1 cellular context compared by ENCODE assay signal in the genomic region with DNA sequence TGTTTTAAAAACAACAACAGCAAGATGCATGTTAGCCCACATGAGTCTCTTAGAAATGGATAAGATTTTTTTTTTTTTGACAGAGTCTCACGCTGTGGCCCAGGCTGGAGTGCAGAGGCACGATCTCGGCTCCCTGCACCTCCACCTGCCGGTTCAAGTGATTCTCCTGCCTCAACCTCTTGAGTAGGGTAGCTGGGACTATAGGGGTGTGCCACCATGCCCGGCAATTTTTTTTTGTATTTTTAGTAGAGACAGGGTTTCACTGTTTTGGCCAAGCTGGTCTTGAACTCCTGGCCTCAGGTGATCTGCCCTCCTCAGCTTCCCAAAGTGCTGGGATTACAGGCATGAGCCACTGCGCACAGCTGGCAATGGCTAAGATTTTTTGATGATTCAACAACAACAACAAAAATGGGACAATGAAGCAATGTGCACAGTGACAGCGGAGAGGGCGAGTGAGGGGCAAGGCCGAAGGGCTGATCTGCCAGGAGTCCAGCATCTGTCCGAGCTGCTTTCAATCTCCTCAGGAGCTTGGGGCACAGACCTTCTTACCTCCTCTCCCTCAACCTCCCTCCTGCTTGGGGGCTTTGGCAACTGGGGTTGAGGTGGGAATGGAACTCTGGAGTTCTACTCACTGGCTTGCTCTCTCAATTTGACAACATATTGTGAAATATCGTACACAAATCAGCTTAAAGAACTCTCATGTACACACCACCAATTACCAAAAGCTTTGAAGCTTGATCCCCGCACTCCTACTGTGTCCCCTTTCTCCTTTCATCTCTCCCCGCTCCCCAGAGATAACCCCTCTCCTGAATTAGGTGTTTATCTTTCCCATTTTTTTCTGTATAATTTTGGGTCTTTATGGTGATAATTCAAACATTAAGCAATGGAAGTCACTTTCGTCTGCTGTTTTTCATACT.
TF ChIP-seq lines count a peak whose summit lies in the region.

No MANE protein-coding gene starts in this region.

TF ChIP-seq in HepG2, 621 proteins besides CTCF, POLR2A, EP300 and RAD21 (continued from another document):
- no peak for TF ChIP-seq SOX13 (IDR thresholded peaks at IDR 0.05)
- peak in 1 of 2 experiments; percentile 27; a peak in 1 of 4 replicates for TF ChIP-seq SOX13 (CRISPR knock-in tag; conservative IDR thresholded peaks at IDR 0.05 in 1 of 2, IDR thresholded peaks at IDR 0.05 in 1 of 2)
- TF ChIP-seq ISL2 (CRISPR knock-in tag; IDR thresholded peaks at IDR 0.05), result peak; percentile 84
- peak; percentile 56; the same call in 1 of the 2 replicates for TF ChIP-seq FOXA3 (CRISPR knock-in tag; IDR thresholded peaks at IDR 0.05)
- TF ChIP-seq, protein P1, sequence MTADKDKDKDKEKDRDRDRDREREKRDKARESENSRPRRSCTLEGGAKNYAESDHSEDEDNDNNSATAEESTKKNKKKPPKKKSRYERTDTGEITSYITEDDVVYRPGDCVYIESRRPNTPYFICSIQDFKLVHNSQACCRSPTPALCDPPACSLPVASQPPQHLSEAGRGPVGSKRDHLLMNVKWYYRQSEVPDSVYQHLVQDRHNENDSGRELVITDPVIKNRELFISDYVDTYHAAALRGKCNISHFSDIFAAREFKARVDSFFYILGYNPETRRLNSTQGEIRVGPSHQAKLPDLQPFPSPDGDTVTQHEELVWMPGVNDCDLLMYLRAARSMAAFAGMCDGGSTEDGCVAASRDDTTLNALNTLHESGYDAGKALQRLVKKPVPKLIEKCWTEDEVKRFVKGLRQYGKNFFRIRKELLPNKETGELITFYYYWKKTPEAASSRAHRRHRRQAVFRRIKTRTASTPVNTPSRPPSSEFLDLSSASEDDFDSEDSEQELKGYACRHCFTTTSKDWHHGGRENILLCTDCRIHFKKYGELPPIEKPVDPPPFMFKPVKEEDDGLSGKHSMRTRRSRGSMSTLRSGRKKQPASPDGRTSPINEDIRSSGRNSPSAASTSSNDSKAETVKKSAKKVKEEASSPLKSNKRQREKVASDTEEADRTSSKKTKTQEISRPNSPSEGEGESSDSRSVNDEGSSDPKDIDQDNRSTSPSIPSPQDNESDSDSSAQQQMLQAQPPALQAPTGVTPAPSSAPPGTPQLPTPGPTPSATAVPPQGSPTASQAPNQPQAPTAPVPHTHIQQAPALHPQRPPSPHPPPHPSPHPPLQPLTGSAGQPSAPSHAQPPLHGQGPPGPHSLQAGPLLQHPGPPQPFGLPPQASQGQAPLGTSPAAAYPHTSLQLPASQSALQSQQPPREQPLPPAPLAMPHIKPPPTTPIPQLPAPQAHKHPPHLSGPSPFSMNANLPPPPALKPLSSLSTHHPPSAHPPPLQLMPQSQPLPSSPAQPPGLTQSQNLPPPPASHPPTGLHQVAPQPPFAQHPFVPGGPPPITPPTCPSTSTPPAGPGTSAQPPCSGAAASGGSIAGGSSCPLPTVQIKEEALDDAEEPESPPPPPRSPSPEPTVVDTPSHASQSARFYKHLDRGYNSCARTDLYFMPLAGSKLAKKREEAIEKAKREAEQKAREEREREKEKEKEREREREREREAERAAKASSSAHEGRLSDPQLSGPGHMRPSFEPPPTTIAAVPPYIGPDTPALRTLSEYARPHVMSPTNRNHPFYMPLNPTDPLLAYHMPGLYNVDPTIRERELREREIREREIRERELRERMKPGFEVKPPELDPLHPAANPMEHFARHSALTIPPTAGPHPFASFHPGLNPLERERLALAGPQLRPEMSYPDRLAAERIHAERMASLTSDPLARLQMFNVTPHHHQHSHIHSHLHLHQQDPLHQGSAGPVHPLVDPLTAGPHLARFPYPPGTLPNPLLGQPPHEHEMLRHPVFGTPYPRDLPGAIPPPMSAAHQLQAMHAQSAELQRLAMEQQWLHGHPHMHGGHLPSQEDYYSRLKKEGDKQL (CRISPR knock-in tag; IDR thresholded peaks at IDR 0.05; ENCODE audit: low read depth), result peak; percentile 55; the same call in 1 of the 2 replicates
- peak; percentile 63; the same call in 1 of the 2 replicates for TF ChIP-seq NFKB2 (CRISPR knock-in tag; IDR thresholded peaks at IDR 0.05; ENCODE audit: borderline replicate concordance)
- TF ChIP-seq CREB1 (IDR thresholded peaks at IDR 0.05), result no peak
- TF ChIP-seq CREB1 (CRISPR knock-in tag; IDR thresholded peaks at IDR 0.05), result peak; percentile 61; the same call in 1 of the 2 replicates
- TF ChIP-seq, protein P2, sequence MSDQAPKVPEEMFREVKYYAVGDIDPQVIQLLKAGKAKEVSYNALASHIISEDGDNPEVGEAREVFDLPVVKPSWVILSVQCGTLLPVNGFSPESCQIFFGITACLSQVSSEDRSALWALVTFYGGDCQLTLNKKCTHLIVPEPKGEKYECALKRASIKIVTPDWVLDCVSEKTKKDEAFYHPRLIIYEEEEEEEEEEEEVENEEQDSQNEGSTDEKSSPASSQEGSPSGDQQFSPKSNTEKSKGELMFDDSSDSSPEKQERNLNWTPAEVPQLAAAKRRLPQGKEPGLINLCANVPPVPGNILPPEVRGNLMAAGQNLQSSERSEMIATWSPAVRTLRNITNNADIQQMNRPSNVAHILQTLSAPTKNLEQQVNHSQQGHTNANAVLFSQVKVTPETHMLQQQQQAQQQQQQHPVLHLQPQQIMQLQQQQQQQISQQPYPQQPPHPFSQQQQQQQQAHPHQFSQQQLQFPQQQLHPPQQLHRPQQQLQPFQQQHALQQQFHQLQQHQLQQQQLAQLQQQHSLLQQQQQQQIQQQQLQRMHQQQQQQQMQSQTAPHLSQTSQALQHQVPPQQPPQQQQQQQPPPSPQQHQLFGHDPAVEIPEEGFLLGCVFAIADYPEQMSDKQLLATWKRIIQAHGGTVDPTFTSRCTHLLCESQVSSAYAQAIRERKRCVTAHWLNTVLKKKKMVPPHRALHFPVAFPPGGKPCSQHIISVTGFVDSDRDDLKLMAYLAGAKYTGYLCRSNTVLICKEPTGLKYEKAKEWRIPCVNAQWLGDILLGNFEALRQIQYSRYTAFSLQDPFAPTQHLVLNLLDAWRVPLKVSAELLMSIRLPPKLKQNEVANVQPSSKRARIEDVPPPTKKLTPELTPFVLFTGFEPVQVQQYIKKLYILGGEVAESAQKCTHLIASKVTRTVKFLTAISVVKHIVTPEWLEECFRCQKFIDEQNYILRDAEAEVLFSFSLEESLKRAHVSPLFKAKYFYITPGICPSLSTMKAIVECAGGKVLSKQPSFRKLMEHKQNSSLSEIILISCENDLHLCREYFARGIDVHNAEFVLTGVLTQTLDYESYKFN (CRISPR knock-in tag; conservative IDR thresholded peaks at IDR 0.05), result peak; percentile 87
- no peak for TF ChIP-seq ZBTB7A (CRISPR knock-in tag; IDR thresholded peaks at IDR 0.05)
- TF ChIP-seq GFI1 (CRISPR knock-in tag; IDR thresholded peaks at IDR 0.05; ENCODE audit: borderline replicate concordance), result peak; percentile 94
- peak; percentile 47; the same call in 1 of the 2 replicates for TF ChIP-seq MTA1 (CRISPR knock-in tag; IDR thresholded peaks at IDR 0.05; ENCODE audit: borderline replicate concordance)
- TF ChIP-seq NR2F1 (CRISPR knock-in tag; IDR thresholded peaks at IDR 0.05), result peak; percentile 8 to 61; a peak in 3 of 4 replicates
- TF ChIP-seq TGIF2 (CRISPR knock-in tag; IDR thresholded peaks at IDR 0.05), result peak; percentile 65; the same call in 1 of the 2 replicates
- TF ChIP-seq SIN3B (IDR thresholded peaks at IDR 0.05; ENCODE audit: low read length), result no peak
- TF ChIP-seq MAFK (conservative IDR thresholded peaks at IDR 0.05 in 1 of 2, IDR thresholded peaks at IDR 0.05 in 1 of 2; ENCODE audit: low read length in 2 of 2), result peak; percentile 39 to 65
- no peak for TF ChIP-seq SOX6 (IDR thresholded peaks at IDR 0.05)
- TF ChIP-seq SOX6 (CRISPR knock-in tag; IDR thresholded peaks at IDR 0.05), result peak; percentile 86
- TF ChIP-seq ASH2L (IDR thresholded peaks at IDR 0.05; ENCODE audit: insufficient read length, low read depth, low read length), result peak; percentile 66
- TF ChIP-seq ZMYM4 (CRISPR knock-in tag; IDR thresholded peaks at IDR 0.05), result peak; percentile 18; the same call in 1 of the 2 replicates
- TF ChIP-seq, protein P3, sequence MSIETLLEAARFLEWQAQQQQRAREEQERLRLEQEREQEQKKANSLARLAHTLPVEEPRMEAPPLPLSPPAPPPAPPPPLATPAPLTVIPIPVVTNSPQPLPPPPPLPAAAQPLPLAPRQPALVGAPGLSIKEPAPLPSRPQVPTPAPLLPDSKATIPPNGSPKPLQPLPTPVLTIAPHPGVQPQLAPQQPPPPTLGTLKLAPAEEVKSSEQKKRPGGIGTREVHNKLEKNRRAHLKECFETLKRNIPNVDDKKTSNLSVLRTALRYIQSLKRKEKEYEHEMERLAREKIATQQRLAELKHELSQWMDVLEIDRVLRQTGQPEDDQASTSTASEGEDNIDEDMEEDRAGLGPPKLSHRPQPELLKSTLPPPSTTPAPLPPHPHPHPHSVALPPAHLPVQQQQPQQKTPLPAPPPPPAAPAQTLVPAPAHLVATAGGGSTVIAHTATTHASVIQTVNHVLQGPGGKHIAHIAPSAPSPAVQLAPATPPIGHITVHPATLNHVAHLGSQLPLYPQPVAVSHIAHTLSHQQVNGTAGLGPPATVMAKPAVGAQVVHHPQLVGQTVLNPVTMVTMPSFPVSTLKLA (IDR thresholded peaks at IDR 0.05), result no peak
- no peak for TF ChIP-seq THYN1 (CRISPR knock-in tag; IDR thresholded peaks at IDR 0.05; ENCODE audit: borderline replicate concordance, low read depth)
- TF ChIP-seq KLF11 (CRISPR knock-in tag; IDR thresholded peaks at IDR 0.05), result no peak
- no peak for TF ChIP-seq ZNF460 (CRISPR knock-in tag; IDR thresholded peaks at IDR 0.05; ENCODE audit: borderline replicate concordance)
- TF ChIP-seq ZNF547 (CRISPR knock-in tag; IDR thresholded peaks at IDR 0.05), result no peak
- TF ChIP-seq MIER3 (CRISPR knock-in tag; IDR thresholded peaks at IDR 0.05; ENCODE audit: borderline replicate concordance), result peak; percentile 26; the same call in 1 of the 2 replicates
- peak; percentile 61; the same call in 1 of the 2 replicates for TF ChIP-seq HMG20B (CRISPR knock-in tag; conservative IDR thresholded peaks at IDR 0.05)
TF ChIP-seq in HepG2: peak in this region for 86.
